26 cellular contexts compared by ENCODE assay signal in genomic region chr17:71052971-71053370, GRCh38.
"Had no signal": no experiment of that assay in that cellular context is flagged by ENCODE, and none has a peak within 500 bp of the region (broad histone marks: within the 10 kb centered on the region; RNA-seq: fewer than 3 reads in every experiment).

No MANE protein-coding gene starts in this region.

- H3K36me3 Mint-ChIP-seq: activated naive CD8-positive, alpha-beta T cell; T-cell had no signal

- H3K4me1 ChIP-seq: breast epithelium had no signal

- H3K27ac Mint-ChIP-seq: activated CD4-positive, alpha-beta memory T cell treated with anti-CD3 and anti-CD28 coated beads, Interleukin-2, amount 10 ng/mL, durations not matched to agents 7 days and 5 days; activated CD4-positive, alpha-beta T cell treated with anti-CD3 and anti-CD28 coated beads, Interleukin-2, amount 10 ng/mL, durations not matched to agents 7 days and 5 days; activated naive CD4-positive, alpha-beta T cell treated with anti-CD3 and anti-CD28 coated beads for 36 hours; activated naive CD8-positive, alpha-beta T cell; activated T-helper 17 cell treated with anti-CD3 and anti-CD28 coated beads, Interleukin-2, amount 50 U/mL, for 72 hours; T-cell had no signal

- H3K27me3 Mint-ChIP-seq: activated CD4-positive, alpha-beta memory T cell treated with anti-CD3 and anti-CD28 coated beads, Interleukin-2, amount 10 ng/mL, durations not matched to agents 7 days and 5 days; activated CD4-positive, alpha-beta T cell treated with anti-CD3 and anti-CD28 coated beads, Interleukin-2, amount 10 ng/mL, durations not matched to agents 7 days and 5 days; activated naive CD8-positive, alpha-beta T cell; T-cell had no signal

- H3K27me3 ChIP-seq: breast epithelium had no signal

- DNase-seq: activated CD4-positive, alpha-beta memory T cell treated with anti-CD3 and anti-CD28 coated beads, Interleukin-2, amount 10 ng/mL, durations not matched to agents 7 days and 5 days; activated CD4-positive, alpha-beta T cell treated with anti-CD3 and anti-CD28 coated beads, Interleukin-2, amount 10 ng/mL, durations not matched to agents 7 days and 5 days; activated CD4-positive, CD25-positive, alpha-beta regulatory T cell; activated gamma-delta T cell; activated naive CD4-positive, alpha-beta T cell treated with anti-CD3 and anti-CD28 coated beads for 36 hours; activated T-cell treated with anti-CD3 and anti-CD28 coated beads for 4 hours; activated T-cell treated with anti-CD3 and anti-CD28 coated beads, Interleukin-2, amount 50 U/mL, for 48 hours; IMR-90; Kasumi-1; KBM-7; NCI-H1105 treated with DMSO at 0.1 percent for 48 hours; NCI-H1436 treated with DMSO at 0.1 percent for 48 hours; NCI-H1930; NCI-H510A; NCI-H526 treated with DMSO at 0.1 percent for 48 hours; NK-92 treated with Interleukin-12 subunit alpha and Interleukin-12 subunit beta, amount 100 ng/mL, for 24 hours; OCI-M1; RPMI8226; T-cell; T-helper 2 cell; T1000 had no signal

- H3K4me3 ChIP-seq: breast epithelium, SK-N-MC had no signal

- H3K36me3 ChIP-seq: breast epithelium had no signal

- H3K27ac ChIP-seq: breast epithelium, SK-N-MC, VCaP had no signal

- H3K9me3 ChIP-seq: breast epithelium had no signal

- H3K4me1 Mint-ChIP-seq: activated CD4-positive, alpha-beta memory T cell treated with anti-CD3 and anti-CD28 coated beads, Interleukin-2, amount 10 ng/mL, durations not matched to agents 7 days and 5 days; activated CD4-positive, alpha-beta T cell treated with anti-CD3 and anti-CD28 coated beads, Interleukin-2, amount 10 ng/mL, durations not matched to agents 7 days and 5 days; activated T-helper 17 cell treated with anti-CD3 and anti-CD28 coated beads, Interleukin-2, amount 50 U/mL, for 72 hours; T-cell had no signal

- H3K4me3 Mint-ChIP-seq: activated CD4-positive, alpha-beta memory T cell treated with anti-CD3 and anti-CD28 coated beads, Interleukin-2, amount 10 ng/mL, durations not matched to agents 7 days and 5 days; activated CD4-positive, alpha-beta T cell treated with anti-CD3 and anti-CD28 coated beads, Interleukin-2, amount 10 ng/mL, durations not matched to agents 7 days and 5 days; activated naive CD4-positive, alpha-beta T cell treated with anti-CD3 and anti-CD28 coated beads for 36 hours; activated naive CD8-positive, alpha-beta T cell; activated T-helper 17 cell treated with anti-CD3 and anti-CD28 coated beads, Interleukin-2, amount 50 U/mL, for 72 hours; T-cell had no signal
